Comparison of ENCODE assay signal across 1 cellular context in the genomic region with DNA sequence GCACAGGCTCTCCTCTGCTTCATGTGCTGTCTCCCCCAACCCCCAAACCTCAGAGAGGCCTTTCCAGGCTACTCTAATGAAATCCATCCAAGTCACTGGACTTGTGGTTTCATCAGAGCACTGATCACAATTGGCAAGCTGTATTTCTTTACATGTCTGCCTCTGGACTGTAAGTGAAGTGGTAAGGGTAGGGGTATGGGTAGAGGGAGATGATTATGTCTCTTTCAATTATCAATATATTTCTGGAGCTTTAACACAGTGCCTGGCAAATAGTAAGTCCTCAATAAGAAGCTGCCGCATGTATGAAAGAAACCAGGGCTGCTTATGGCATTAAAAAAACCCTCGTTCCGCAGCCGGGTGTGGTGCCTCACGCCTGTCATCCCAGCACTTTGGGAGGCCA.
TF ChIP-seq lines count a peak whose summit lies in the region.

No MANE protein-coding gene starts in this region.

TF ChIP-seq in WTC11, 78 proteins besides CTCF, POLR2A, EP300 and RAD21 (continued from another document):
- TF ChIP-seq, protein P1, sequence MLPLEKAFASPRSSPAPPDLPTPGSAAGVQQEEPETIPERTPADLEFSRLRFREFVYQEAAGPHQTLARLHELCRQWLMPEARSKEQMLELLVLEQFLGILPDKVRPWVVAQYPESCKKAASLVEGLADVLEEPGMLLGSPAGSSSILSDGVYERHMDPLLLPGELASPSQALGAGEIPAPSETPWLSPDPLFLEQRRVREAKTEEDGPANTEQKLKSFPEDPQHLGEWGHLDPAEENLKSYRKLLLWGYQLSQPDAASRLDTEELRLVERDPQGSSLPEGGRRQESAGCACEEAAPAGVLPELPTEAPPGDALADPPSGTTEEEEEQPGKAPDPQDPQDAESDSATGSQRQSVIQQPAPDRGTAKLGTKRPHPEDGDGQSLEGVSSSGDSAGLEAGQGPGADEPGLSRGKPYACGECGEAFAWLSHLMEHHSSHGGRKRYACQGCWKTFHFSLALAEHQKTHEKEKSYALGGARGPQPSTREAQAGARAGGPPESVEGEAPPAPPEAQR (CRISPR knock-in tag; IDR thresholded peaks at IDR 0.05): no peak
- TF ChIP-seq CBFB (CRISPR knock-in tag; IDR thresholded peaks at IDR 0.05; ENCODE audit: low read depth) (no peak), FOXJ3 (CRISPR knock-in tag; IDR thresholded peaks at IDR 0.05; ENCODE audit: borderline replicate concordance) (no peak), RORB (CRISPR knock-in tag; IDR thresholded peaks at IDR 0.05) (no peak), ESRRA (CRISPR knock-in tag; IDR thresholded peaks at IDR 0.05; ENCODE audit: borderline replicate concordance) (no peak), NFYB (CRISPR knock-in tag; conservative IDR thresholded peaks at IDR 0.05; ENCODE audit: low read depth) (no peak), GRHL2 (CRISPR knock-in tag; IDR thresholded peaks at IDR 0.05; ENCODE audit: insufficient replicate concordance, severe bottlenecking) (no peak)
- TF ChIP-seq, protein P2, sequence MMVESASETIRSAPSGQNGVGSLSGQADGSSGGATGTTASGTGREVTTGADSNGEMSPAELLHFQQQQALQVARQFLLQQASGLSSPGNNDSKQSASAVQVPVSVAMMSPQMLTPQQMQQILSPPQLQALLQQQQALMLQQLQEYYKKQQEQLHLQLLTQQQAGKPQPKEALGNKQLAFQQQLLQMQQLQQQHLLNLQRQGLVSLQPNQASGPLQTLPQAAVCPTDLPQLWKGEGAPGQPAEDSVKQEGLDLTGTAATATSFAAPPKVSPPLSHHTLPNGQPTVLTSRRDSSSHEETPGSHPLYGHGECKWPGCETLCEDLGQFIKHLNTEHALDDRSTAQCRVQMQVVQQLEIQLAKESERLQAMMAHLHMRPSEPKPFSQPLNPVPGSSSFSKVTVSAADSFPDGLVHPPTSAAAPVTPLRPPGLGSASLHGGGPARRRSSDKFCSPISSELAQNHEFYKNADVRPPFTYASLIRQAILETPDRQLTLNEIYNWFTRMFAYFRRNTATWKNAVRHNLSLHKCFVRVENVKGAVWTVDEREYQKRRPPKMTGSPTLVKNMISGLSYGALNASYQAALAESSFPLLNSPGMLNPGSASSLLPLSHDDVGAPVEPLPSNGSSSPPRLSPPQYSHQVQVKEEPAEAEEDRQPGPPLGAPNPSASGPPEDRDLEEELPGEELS (CRISPR knock-in tag; IDR thresholded peaks at IDR 0.05): no peak
- TF ChIP-seq, protein P3, sequence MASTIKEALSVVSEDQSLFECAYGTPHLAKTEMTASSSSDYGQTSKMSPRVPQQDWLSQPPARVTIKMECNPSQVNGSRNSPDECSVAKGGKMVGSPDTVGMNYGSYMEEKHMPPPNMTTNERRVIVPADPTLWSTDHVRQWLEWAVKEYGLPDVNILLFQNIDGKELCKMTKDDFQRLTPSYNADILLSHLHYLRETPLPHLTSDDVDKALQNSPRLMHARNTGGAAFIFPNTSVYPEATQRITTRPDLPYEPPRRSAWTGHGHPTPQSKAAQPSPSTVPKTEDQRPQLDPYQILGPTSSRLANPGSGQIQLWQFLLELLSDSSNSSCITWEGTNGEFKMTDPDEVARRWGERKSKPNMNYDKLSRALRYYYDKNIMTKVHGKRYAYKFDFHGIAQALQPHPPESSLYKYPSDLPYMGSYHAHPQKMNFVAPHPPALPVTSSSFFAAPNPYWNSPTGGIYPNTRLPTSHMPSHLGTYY (CRISPR knock-in tag; IDR thresholded peaks at IDR 0.05): no peak
- TF ChIP-seq, protein P4, sequence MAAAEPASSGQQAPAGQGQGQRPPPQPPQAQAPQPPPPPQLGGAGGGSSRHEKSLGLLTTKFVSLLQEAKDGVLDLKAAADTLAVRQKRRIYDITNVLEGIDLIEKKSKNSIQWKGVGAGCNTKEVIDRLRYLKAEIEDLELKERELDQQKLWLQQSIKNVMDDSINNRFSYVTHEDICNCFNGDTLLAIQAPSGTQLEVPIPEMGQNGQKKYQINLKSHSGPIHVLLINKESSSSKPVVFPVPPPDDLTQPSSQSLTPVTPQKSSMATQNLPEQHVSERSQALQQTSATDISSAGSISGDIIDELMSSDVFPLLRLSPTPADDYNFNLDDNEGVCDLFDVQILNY (CRISPR knock-in tag; IDR thresholded peaks at IDR 0.05): no peak
- TF ChIP-seq, protein P5, sequence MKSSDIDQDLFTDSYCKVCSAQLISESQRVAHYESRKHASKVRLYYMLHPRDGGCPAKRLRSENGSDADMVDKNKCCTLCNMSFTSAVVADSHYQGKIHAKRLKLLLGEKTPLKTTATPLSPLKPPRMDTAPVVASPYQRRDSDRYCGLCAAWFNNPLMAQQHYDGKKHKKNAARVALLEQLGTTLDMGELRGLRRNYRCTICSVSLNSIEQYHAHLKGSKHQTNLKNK (CRISPR knock-in tag; IDR thresholded peaks at IDR 0.05): no peak
- TF ChIP-seq, protein P6, sequence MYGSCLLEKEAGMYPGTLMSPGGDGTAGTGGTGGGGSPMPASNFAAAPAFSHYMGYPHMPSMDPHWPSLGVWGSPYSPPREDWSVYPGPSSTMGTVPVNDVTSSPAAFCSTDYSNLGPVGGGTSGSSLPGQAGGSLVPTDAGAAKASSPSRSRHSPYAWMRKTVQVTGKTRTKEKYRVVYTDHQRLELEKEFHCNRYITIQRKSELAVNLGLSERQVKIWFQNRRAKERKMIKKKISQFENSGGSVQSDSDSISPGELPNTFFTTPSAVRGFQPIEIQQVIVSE (CRISPR knock-in tag; IDR thresholded peaks at IDR 0.05; ENCODE audit: borderline replicate concordance): no peak
- TF ChIP-seq, protein P7, sequence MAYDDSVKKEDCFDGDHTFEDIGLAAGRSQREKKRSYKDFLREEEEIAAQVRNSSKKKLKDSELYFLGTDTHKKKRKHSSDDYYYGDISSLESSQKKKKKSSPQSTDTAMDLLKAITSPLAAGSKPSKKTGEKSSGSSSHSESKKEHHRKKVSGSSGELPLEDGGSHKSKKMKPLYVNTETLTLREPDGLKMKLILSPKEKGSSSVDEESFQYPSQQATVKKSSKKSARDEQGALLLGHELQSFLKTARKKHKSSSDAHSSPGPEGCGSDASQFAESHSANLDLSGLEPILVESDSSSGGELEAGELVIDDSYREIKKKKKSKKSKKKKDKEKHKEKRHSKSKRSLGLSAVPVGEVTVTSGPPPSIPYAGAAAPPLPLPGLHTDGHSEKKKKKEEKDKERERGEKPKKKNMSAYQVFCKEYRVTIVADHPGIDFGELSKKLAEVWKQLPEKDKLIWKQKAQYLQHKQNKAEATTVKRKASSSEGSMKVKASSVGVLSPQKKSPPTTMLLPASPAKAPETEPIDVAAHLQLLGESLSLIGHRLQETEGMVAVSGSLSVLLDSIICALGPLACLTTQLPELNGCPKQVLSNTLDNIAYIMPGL (CRISPR knock-in tag; IDR thresholded peaks at IDR 0.05): no peak
- TF ChIP-seq, protein P8, sequence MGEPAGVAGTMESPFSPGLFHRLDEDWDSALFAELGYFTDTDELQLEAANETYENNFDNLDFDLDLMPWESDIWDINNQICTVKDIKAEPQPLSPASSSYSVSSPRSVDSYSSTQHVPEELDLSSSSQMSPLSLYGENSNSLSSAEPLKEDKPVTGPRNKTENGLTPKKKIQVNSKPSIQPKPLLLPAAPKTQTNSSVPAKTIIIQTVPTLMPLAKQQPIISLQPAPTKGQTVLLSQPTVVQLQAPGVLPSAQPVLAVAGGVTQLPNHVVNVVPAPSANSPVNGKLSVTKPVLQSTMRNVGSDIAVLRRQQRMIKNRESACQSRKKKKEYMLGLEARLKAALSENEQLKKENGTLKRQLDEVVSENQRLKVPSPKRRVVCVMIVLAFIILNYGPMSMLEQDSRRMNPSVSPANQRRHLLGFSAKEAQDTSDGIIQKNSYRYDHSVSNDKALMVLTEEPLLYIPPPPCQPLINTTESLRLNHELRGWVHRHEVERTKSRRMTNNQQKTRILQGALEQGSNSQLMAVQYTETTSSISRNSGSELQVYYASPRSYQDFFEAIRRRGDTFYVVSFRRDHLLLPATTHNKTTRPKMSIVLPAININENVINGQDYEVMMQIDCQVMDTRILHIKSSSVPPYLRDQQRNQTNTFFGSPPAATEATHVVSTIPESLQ (CRISPR knock-in tag; IDR thresholded peaks at IDR 0.05): no peak
